Comparison of ENCODE assay signal across 8 cellular contexts in genomic region chr20:20711413-20711812, GRCh38. TPM values are rescaled to one million over a fixed set of nuclear protein-coding genes. Genes with fewer than 3 reads are reported as not detected.
DNase-seq lines count a peak whose midpoint lies in the region; ATAC-seq and TF ChIP-seq lines count a peak whose summit lies in the region.

No MANE protein-coding gene starts in this region.

- no peak for ATAC-seq in activated CD8-positive, alpha-beta memory T cell treated with anti-CD3 and anti-CD28 coated beads, Interleukin-2, amount 10 ng/mL, durations not matched to agents 7 days and 5 days

- H3K4me3 ChIP-seq in SJCRH30 (peak overlapping the region; percentile 79), neural progenitor cell (peak overlapping the region; percentile 99)

- H3K27ac ChIP-seq in SJCRH30 = no peak overlapping the region
- no peak overlapping the region for H3K27ac ChIP-seq in neural progenitor cell

- CTCF ChIA-PET in activated CD8-positive, alpha-beta memory T cell treated with anti-CD3 and anti-CD28 coated beads, Interleukin-2, amount 10 ng/mL, durations not matched to agents 7 days and 5 days (lab: Charles Lee) = no interaction called here

- H3K36me3 ChIP-seq in SJCRH30 (no peaks in the 10 kb centered on the region), neural progenitor cell (no peaks in the 10 kb centered on the region)

- peaks cover 2% of the 10 kb centered on the region for H3K27me3 Mint-ChIP-seq in activated CD8-positive, alpha-beta memory T cell treated with anti-CD3 and anti-CD28 coated beads, Interleukin-2, amount 10 ng/mL, durations not matched to agents 7 days and 5 days
- peaks cover 4% of the 10 kb centered on the region for H3K27me3 Mint-ChIP-seq in neural progenitor cell (ENCODE audit: insufficient read depth, low read depth)

- peaks cover 29% of the 10 kb centered on the region for H3K4me1 Mint-ChIP-seq in activated CD8-positive, alpha-beta memory T cell treated with anti-CD3 and anti-CD28 coated beads, Interleukin-2, amount 10 ng/mL, durations not matched to agents 7 days and 5 days
- H3K4me1 Mint-ChIP-seq in neural progenitor cell = peaks cover 27% of the 10 kb centered on the region

- H2AFZ ChIP-seq in neural progenitor cell (replicated peaks) = no peak overlapping the region

- peak overlapping the region; percentile 84 for H3K4me3 Mint-ChIP-seq in activated CD8-positive, alpha-beta memory T cell treated with anti-CD3 and anti-CD28 coated beads, Interleukin-2, amount 10 ng/mL, durations not matched to agents 7 days and 5 days
- H3K4me3 Mint-ChIP-seq in neural progenitor cell = peak overlapping the region; percentile 90

- peak; percentile 58 for DNase-seq in activated CD8-positive, alpha-beta memory T cell treated with anti-CD3 and anti-CD28 coated beads, Interleukin-2, amount 10 ng/mL, durations not matched to agents 7 days and 5 days
- DNase-seq in activated CD8-positive, alpha-beta memory T cell treated with anti-CD3 and anti-CD28 coated beads for 24 hours = no peak
- DNase-seq in SJCRH30 = no peak
- DNase-seq in effector CD4-positive, alpha-beta T cell = peak; percentile 10
- DNase-seq in neural progenitor cell (ENCODE audit: low spot score) = no peak
- no peak for DNase-seq in AG08395 (ENCODE audit: low spot score)
- DNase-seq in MV-4-11 (lab: John Stamatoyannopoulos, UW) = no peak
- no peak for DNase-seq in GM19240 (ENCODE audit: insufficient read length, low spot score)

- H3K4me2 ChIP-seq in neural progenitor cell = peak overlapping the region; percentile 95

- no peaks in the 10 kb centered on the region for H3K9me3 Mint-ChIP-seq in activated CD8-positive, alpha-beta memory T cell treated with anti-CD3 and anti-CD28 coated beads, Interleukin-2, amount 10 ng/mL, durations not matched to agents 7 days and 5 days (ENCODE audit: low read depth)
- peaks cover 2% of the 10 kb centered on the region for H3K9me3 Mint-ChIP-seq in neural progenitor cell

- peaks cover 10% of the 10 kb centered on the region for H3K4me1 ChIP-seq in SJCRH30
- H3K4me1 ChIP-seq in neural progenitor cell = peaks cover 18% of the 10 kb centered on the region

- no peaks in the 10 kb centered on the region for H3K27me3 ChIP-seq in SJCRH30
- H3K27me3 ChIP-seq in neural progenitor cell = no peaks in the 10 kb centered on the region

- H3K79me2 ChIP-seq in neural progenitor cell (ENCODE audit: low read depth) = peaks cover 53% of the 10 kb centered on the region

- peak overlapping the region; percentile 88 for H3K27ac Mint-ChIP-seq in activated CD8-positive, alpha-beta memory T cell treated with anti-CD3 and anti-CD28 coated beads, Interleukin-2, amount 10 ng/mL, durations not matched to agents 7 days and 5 days
- H3K27ac Mint-ChIP-seq in neural progenitor cell = no peak overlapping the region

- no peaks in the 10 kb centered on the region for H3K9me3 ChIP-seq in SJCRH30 (replicated peaks)
- no peaks in the 10 kb centered on the region for H3K9me3 ChIP-seq in neural progenitor cell (ENCODE audit: low read depth)

- H3K9ac ChIP-seq in neural progenitor cell = no peak overlapping the region

- H4K20me1 ChIP-seq in neural progenitor cell (ENCODE audit: low read depth) = peaks cover 22% of the 10 kb centered on the region

- H3K36me3 Mint-ChIP-seq in activated CD8-positive, alpha-beta memory T cell treated with anti-CD3 and anti-CD28 coated beads, Interleukin-2, amount 10 ng/mL, durations not matched to agents 7 days and 5 days = peaks cover 10% of the 10 kb centered on the region
- no peaks in the 10 kb centered on the region for H3K36me3 Mint-ChIP-seq in neural progenitor cell

- H3F3A ChIP-seq in neural progenitor cell (ENCODE audit: low read depth) = no peaks in the 10 kb centered on the region

- TF ChIP-seq CTCF in neural progenitor cell (IDR thresholded peaks at IDR 0.05) = no peak

RNA-seq across cellular contexts. Expression of gene RALGAPA2, which starts 1.0 kb away (rescaled TPM):
- 10 to 100 TPM; 11.7 to 16.0 TPM for total RNA-seq in activated CD8-positive, alpha-beta memory T cell treated with anti-CD3 and anti-CD28 coated beads, Interleukin-2, amount 10 ng/mL, durations not matched to agents 7 days and 5 days
- 23.0 and 25.1 TPM in 2 replicates for total RNA-seq in SJCRH30 (2014; rRNA removed; shearing (Covaris generic))
- total RNA-seq in neural progenitor cell (ENCODE audit: low replicate concordance) = 22.8 and 25.9 TPM in 2 replicates

Comparison
In these comparisons a context has a peak if more than half of its experiments do, and no peak if none do; other contexts are left out.
1. DNase-seq: peak in activated CD8-positive, alpha-beta memory T cell treated with anti-CD3 and anti-CD28 coated beads, Interleukin-2, amount 10 ng/mL, durations not matched to agents 7 days and 5 days (single experiment) and effector CD4-positive, alpha-beta T cell (single experiment); none in activated CD8-positive, alpha-beta memory T cell treated with anti-CD3 and anti-CD28 coated beads for 24 hours (single experiment), SJCRH30 (0 of 2), neural progenitor cell (single experiment), AG08395 (single experiment), MV-4-11 (single experiment) and GM19240 (single experiment).